In the genomic region with DNA sequence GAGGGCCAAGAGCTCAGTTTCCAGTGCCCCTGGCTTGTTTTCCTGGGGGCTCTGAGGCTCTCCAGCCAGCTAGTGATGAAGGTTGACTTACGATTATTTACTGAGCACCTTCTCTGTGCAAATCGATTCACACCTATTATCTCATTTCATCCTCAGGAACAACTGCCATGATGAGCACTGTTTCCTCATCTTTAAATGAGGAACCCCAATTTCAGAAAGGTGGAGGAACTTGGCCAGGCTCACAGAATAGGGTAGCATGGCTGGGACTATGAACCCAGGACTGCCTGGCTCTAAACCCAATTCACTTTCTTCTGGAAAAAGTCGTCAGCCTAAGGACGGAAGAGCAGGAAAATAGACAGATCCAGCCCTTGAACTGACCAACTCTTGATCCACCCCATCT, we compare ENCODE assay signal across 1 cellular context.
TF ChIP-seq lines count a peak whose summit lies in the region.

No MANE protein-coding gene starts in this region.

TF ChIP-seq in HepG2, 621 proteins besides CTCF, POLR2A, EP300 and RAD21:
- TF ChIP-seq, protein P1, sequence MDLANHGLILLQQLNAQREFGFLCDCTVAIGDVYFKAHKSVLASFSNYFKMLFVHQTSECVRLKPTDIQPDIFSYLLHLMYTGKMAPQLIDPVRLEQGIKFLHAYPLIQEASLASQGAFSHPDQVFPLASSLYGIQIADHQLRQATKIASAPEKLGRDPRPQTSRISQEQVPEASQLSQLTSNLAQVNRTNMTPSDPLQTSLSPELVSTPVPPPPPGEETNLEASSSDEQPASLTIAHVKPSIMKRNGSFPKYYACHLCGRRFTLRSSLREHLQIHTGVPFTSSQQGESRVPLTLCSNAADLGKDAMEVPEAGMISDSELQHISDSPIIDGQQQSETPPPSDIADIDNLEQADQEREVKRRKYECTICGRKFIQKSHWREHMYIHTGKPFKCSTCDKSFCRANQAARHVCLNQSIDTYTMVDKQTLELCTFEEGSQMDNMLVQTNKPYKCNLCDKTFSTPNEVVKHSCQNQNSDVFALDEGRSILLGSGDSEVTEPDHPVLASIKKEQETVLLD (CRISPR knock-in tag; IDR thresholded peaks at IDR 0.05; ENCODE audit: low read depth), result no peak
- TF ChIP-seq ZNF773 (CRISPR knock-in tag; IDR thresholded peaks at IDR 0.05; ENCODE audit: borderline replicate concordance) (no peak), NFYB (CRISPR knock-in tag; IDR thresholded peaks at IDR 0.05) (no peak), ZNF101 (CRISPR knock-in tag; IDR thresholded peaks at IDR 0.05; ENCODE audit: borderline replicate concordance, low read depth) (no peak), FUBP1 (CRISPR knock-in tag; IDR thresholded peaks at IDR 0.05; ENCODE audit: borderline replicate concordance) (no peak), ZSCAN12 (CRISPR knock-in tag; IDR thresholded peaks at IDR 0.05) (no peak), NR2F6 (IDR thresholded peaks at IDR 0.05) (no peak), NR2F6 (CRISPR knock-in tag; IDR thresholded peaks at IDR 0.05) (no peak), NKX3-1 (CRISPR knock-in tag; IDR thresholded peaks at IDR 0.05) (no peak)
- TF ChIP-seq, protein P2, sequence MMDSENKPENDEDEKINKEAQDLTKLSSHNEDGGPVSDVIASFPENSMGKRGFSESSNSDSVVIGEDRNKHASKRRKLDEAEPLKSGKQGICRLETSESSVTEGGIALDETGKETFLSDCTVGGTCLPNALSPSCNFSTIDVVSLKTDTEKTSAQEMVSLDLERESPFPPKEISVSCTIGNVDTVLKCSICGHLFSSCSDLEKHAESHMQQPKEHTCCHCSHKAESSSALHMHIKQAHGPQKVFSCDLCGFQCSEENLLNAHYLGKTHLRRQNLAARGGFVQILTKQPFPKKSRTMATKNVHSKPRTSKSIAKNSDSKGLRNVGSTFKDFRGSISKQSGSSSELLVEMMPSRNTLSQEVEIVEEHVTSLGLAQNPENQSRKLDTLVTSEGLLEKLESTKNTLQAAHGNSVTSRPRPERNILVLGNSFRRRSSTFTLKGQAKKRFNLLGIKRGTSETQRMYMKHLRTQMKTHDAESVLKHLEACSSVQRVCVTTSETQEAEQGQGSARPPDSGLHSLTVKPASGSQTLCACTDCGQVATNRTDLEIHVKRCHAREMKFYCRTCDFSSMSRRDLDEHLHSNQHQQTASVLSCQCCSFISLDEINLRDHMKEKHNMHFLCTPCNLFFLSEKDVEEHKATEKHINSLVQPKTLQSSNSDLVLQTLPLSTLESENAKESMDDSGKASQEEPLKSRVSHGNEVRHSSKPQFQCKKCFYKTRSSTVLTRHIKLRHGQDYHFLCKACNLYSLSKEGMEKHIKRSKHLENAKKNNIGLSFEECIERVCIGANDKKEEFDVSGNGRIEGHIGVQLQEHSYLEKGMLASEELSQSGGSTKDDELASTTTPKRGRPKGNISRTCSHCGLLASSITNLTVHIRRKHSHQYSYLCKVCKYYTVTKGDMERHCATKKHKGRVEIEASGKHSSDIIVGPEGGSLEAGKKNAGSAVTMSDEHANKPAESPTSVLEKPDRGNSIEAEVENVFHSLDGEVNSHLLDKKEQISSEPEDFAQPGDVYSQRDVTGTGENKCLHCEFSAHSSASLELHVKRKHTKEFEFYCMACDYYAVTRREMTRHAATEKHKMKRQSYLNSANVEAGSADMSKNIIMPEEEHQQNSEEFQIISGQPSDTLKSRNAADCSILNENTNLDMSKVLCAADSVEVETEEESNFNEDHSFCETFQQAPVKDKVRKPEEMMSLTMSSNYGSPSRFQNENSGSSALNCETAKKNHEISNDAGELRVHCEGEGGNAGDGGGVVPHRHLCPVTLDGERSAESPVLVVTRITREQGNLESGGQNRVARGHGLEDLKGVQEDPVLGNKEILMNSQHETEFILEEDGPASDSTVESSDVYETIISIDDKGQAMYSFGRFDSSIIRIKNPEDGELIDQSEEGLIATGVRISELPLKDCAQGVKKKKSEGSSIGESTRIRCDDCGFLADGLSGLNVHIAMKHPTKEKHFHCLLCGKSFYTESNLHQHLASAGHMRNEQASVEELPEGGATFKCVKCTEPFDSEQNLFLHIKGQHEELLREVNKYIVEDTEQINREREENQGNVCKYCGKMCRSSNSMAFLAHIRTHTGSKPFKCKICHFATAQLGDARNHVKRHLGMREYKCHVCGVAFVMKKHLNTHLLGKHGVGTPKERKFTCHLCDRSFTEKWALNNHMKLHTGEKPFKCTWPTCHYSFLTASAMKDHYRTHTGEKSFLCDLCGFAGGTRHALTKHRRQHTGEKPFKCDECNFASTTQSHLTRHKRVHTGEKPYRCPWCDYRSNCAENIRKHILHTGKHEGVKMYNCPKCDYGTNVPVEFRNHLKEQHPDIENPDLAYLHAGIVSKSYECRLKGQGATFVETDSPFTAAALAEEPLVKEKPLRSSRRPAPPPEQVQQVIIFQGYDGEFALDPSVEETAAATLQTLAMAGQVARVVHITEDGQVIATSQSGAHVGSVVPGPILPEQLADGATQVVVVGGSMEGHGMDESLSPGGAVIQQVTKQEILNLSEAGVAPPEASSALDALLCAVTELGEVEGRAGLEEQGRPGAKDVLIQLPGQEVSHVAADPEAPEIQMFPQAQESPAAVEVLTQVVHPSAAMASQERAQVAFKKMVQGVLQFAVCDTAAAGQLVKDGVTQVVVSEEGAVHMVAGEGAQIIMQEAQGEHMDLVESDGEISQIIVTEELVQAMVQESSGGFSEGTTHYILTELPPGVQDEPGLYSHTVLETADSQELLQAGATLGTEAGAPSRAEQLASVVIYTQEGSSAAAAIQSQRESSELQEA (CRISPR knock-in tag; IDR thresholded peaks at IDR 0.05; ENCODE audit: not compliant biosample characterization), result no peak
- TF ChIP-seq, protein P3, sequence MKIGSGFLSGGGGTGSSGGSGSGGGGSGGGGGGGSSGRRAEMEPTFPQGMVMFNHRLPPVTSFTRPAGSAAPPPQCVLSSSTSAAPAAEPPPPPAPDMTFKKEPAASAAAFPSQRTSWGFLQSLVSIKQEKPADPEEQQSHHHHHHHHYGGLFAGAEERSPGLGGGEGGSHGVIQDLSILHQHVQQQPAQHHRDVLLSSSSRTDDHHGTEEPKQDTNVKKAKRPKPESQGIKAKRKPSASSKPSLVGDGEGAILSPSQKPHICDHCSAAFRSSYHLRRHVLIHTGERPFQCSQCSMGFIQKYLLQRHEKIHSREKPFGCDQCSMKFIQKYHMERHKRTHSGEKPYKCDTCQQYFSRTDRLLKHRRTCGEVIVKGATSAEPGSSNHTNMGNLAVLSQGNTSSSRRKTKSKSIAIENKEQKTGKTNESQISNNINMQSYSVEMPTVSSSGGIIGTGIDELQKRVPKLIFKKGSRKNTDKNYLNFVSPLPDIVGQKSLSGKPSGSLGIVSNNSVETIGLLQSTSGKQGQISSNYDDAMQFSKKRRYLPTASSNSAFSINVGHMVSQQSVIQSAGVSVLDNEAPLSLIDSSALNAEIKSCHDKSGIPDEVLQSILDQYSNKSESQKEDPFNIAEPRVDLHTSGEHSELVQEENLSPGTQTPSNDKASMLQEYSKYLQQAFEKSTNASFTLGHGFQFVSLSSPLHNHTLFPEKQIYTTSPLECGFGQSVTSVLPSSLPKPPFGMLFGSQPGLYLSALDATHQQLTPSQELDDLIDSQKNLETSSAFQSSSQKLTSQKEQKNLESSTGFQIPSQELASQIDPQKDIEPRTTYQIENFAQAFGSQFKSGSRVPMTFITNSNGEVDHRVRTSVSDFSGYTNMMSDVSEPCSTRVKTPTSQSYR (CRISPR knock-in tag; IDR thresholded peaks at IDR 0.05; ENCODE audit: borderline replicate concordance), result no peak
